Comparison of ENCODE assay signal across 15 cellular contexts in genomic region chr3:43346990-43347749, GRCh38.
A peak's percentile ranks its signal among the peaks of the same experiment; 100 is the strongest.
DNase-seq lines count a peak whose midpoint lies in the region; ATAC-seq and TF ChIP-seq lines count a peak whose summit lies in the region.
"Had no signal": no experiment of that assay in that cellular context is flagged by ENCODE, and none has a peak within 500 bp of the region (broad histone marks: within the 10 kb centered on the region; RNA-seq: fewer than 3 reads in every experiment).

No MANE protein-coding gene starts in this region.

- H3K4me1 Mint-ChIP-seq in activated CD8-positive, alpha-beta memory T cell treated with anti-CD3 and anti-CD28 coated beads, Interleukin-2, amount 10 ng/mL, durations not matched to agents 7 days and 5 days, result peaks cover 69% of the 10 kb centered on the region
- peaks cover 53 to 79% of the 10 kb centered on the region in 2 donors for H3K4me1 Mint-ChIP-seq in effector memory CD8-positive, alpha-beta T cell (ENCODE audit: low read depth in 2 of 2)

- peak; percentile 87 for DNase-seq in activated CD8-positive, alpha-beta memory T cell treated with anti-CD3 and anti-CD28 coated beads, Interleukin-2, amount 10 ng/mL, durations not matched to agents 7 days and 5 days
- DNase-seq in activated CD8-positive, alpha-beta memory T cell treated with anti-CD3 and anti-CD28 coated beads for 24 hours, result no peak
- DNase-seq in T-helper 9 cell, result peak; percentile 21
- DNase-seq in effector memory CD8-positive, alpha-beta T cell, result peak; percentile 53 to 61 (median 59)
- peak; percentile 11 for DNase-seq in stimulated activated CD8-positive, alpha-beta memory T cell treated with anti-CD3 and anti-CD28 coated beads, Interleukin-4, amount 100 ng/mL, for 24 hours (ENCODE audit: low read depth)
- DNase-seq in putamen (ENCODE audit: low spot score), result no peak
- DNase-seq in HEK293T (ENCODE audit: extremely low spot score), result no peak
- DNase-seq: anterior cingulate cortex, Karpas-422, NCI-H2107, SK-N-SH had no signal

- CTCF ChIA-PET in activated CD8-positive, alpha-beta memory T cell treated with anti-CD3 and anti-CD28 coated beads, Interleukin-2, amount 10 ng/mL, durations not matched to agents 7 days and 5 days (lab: Charles Lee), result interaction anchor here (0.8 to 3.6 kb wide), 11 partner anchors 22 to 516 kb away, joined by 3 to 22 read pairs (median 4); partner anchors contain the start of gene SNRK
- CTCF ChIA-PET in HEK293T (lab: Yijun Ruan, JAX), result no interaction called here

- H3K27me3 Mint-ChIP-seq in activated CD8-positive, alpha-beta memory T cell treated with anti-CD3 and anti-CD28 coated beads, Interleukin-2, amount 10 ng/mL, durations not matched to agents 7 days and 5 days, result no peaks in the 10 kb centered on the region
- no peaks in the 10 kb centered on the region for H3K27me3 Mint-ChIP-seq in effector memory CD8-positive, alpha-beta T cell

- H3K9me3 Mint-ChIP-seq in activated CD8-positive, alpha-beta memory T cell treated with anti-CD3 and anti-CD28 coated beads, Interleukin-2, amount 10 ng/mL, durations not matched to agents 7 days and 5 days (ENCODE audit: low read depth), result peaks cover 11% of the 10 kb centered on the region
- peaks cover 7% of the 10 kb centered on the region in 2 donors for H3K9me3 Mint-ChIP-seq in effector memory CD8-positive, alpha-beta T cell

- peaks cover 92% of the 10 kb centered on the region for H3K36me3 Mint-ChIP-seq in activated CD8-positive, alpha-beta memory T cell treated with anti-CD3 and anti-CD28 coated beads, Interleukin-2, amount 10 ng/mL, durations not matched to agents 7 days and 5 days
- H3K36me3 Mint-ChIP-seq in effector memory CD8-positive, alpha-beta T cell (ENCODE audit: insufficient read depth), result peaks cover 70% of the 10 kb centered on the region

- peak overlapping the region; percentile 98 for H3K27ac Mint-ChIP-seq in activated CD8-positive, alpha-beta memory T cell treated with anti-CD3 and anti-CD28 coated beads, Interleukin-2, amount 10 ng/mL, durations not matched to agents 7 days and 5 days
- H3K27ac Mint-ChIP-seq in effector memory CD8-positive, alpha-beta T cell, result peak overlapping the region; percentile 96 to 99
- H3K27ac Mint-ChIP-seq: nephron had no signal

- ATAC-seq in activated CD8-positive, alpha-beta memory T cell treated with anti-CD3 and anti-CD28 coated beads, Interleukin-2, amount 10 ng/mL, durations not matched to agents 7 days and 5 days, result peak; percentile 66
- ATAC-seq in effector memory CD8-positive, alpha-beta T cell (replicated peaks), result peak; percentile 83
- ATAC-seq in GM18502 (IDR thresholded peaks at IDR 0.05; ENCODE audit: poor library complexity, unreplicated experiment), result no peak
- ATAC-seq: gastroesophageal sphincter, sciatic nerve had no signal

- H3K4me3 Mint-ChIP-seq in activated CD8-positive, alpha-beta memory T cell treated with anti-CD3 and anti-CD28 coated beads, Interleukin-2, amount 10 ng/mL, durations not matched to agents 7 days and 5 days, result peak overlapping the region; percentile 60
- peak overlapping the region; percentile 75 to 83 for H3K4me3 Mint-ChIP-seq in effector memory CD8-positive, alpha-beta T cell
- H3K4me3 Mint-ChIP-seq: nephron had no signal

- POLR2A ChIA-PET in HEK293T (lab: Yijun Ruan, JAX), result no interaction called here

TF ChIP-seq in HEK293T, 16 proteins besides CTCF, POLR2A, EP300 and RAD21:
- TF ChIP-seq NFRKB (IDR thresholded peaks at IDR 0.05) (no peak), SUZ12 (IDR thresholded peaks at IDR 0.05) (no peak), FOXA1 (IDR thresholded peaks at IDR 0.05) (no peak), FOXM1 (IDR thresholded peaks at IDR 0.05; ENCODE audit: borderline replicate concordance) (no peak), ZNF384 (IDR thresholded peaks at IDR 0.05) (no peak), L3MBTL2 (conservative IDR thresholded peaks at IDR 0.05) (no peak), TARDBP (IDR thresholded peaks at IDR 0.05) (no peak), PKNOX1 (IDR thresholded peaks at IDR 0.05) (no peak), BHLHE40 (IDR thresholded peaks at IDR 0.05; ENCODE audit: borderline replicate concordance) (no peak), SP1 (IDR thresholded peaks at IDR 0.05) (no peak), LEF1 (IDR thresholded peaks at IDR 0.05; ENCODE audit: borderline replicate concordance) (no peak), CTBP1 (IDR thresholded peaks at IDR 0.05; ENCODE audit: borderline replicate concordance) (no peak), FOXK2 (IDR thresholded peaks at IDR 0.05) (no peak), ELF4 (IDR thresholded peaks at IDR 0.05) (no peak), ARNT (IDR thresholded peaks at IDR 0.05) (no peak), HDGF (IDR thresholded peaks at IDR 0.05; ENCODE audit: borderline replicate concordance) (no peak)

Comparison
In these comparisons a context has a peak if more than half of its experiments do, and no peak if none do; other contexts are left out.
1. DNase-seq: peak in activated CD8-positive, alpha-beta memory T cell treated with anti-CD3 and anti-CD28 coated beads, Interleukin-2, amount 10 ng/mL, durations not matched to agents 7 days and 5 days (single experiment), T-helper 9 cell (single experiment), effector memory CD8-positive, alpha-beta T cell (3 of 3) and stimulated activated CD8-positive, alpha-beta memory T cell treated with anti-CD3 and anti-CD28 coated beads, Interleukin-4, amount 100 ng/mL, for 24 hours (single experiment); none in activated CD8-positive, alpha-beta memory T cell treated with anti-CD3 and anti-CD28 coated beads for 24 hours (single experiment), putamen (single experiment) and HEK293T (single experiment).